Comparison of ENCODE assay signal across 26 cellular contexts in the genomic region with DNA sequence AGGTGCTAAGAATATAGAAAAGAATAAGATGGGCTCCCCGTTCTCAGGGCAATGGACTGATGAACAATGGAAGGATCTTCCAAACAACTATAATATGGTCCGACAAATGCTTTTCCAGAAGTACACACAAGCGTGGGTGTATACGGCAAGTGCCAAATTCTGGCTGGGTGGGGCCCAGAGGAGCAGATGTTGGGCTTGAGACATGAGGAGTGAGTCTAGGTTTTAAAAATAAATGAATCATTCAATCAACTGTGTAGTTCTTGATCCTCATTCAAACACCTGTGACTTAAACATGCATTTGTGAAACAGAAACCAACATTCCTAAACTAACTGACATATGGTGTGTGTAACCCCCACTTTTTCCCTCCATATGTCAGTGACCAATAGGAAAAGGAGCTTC. TPM values are rescaled to one million over a fixed set of nuclear protein-coding genes. Genes with fewer than 3 reads are reported as not detected.
DNase-seq lines count a peak whose midpoint lies in the region; ATAC-seq and TF ChIP-seq lines count a peak whose summit lies in the region.
"Had no signal": no experiment of that assay in that cellular context is flagged by ENCODE, and none has a peak within 500 bp of the region (broad histone marks: within the 10 kb centered on the region; RNA-seq: fewer than 3 reads in every experiment).

No MANE protein-coding gene starts in this region.

- H3K4me3 ChIP-seq in right atrium auricular region (no peak overlapping the region), heart right ventricle (no peak overlapping the region)
- H3K4me3 ChIP-seq in CD8-positive, alpha-beta T cell (ENCODE audit: low read depth, low read length) = no peak overlapping the region
- H3K4me3 ChIP-seq: body of pancreas, colonic mucosa, esophagus squamous epithelium, pancreas had no signal

- H3K9me3 Mint-ChIP-seq in CD8-positive, alpha-beta T cell = no peaks in the 10 kb centered on the region
- no peaks in the 10 kb centered on the region for H3K9me3 Mint-ChIP-seq in activated T-helper 1 cell treated with anti-CD3 and anti-CD28 coated beads, Interleukin-12 subunit alpha, Interleukin-12 subunit beta, Interleukin-2, Interleukin-4 antibody, amounts not matched to agents 30 ng/mL and 10 ng/mL and 1 ng/mL, durations not matched to agents 14 hours and 24 hours and 36 hours
- H3K9me3 Mint-ChIP-seq: activated CD4-positive, alpha-beta memory T cell treated with anti-CD3 and anti-CD28 coated beads for 36 hours; activated naive CD8-positive, alpha-beta T cell treated with anti-CD3 and anti-CD28 coated beads, Interleukin-2, amount 50 U/mL, for 24 hours had no signal

- ATAC-seq in Right ventricle myocardium inferior (peak; percentile 73), heart right ventricle (peak in 7 of 8 donors; percentile 50 to 77 (median 67))
- no peak for ATAC-seq in CD8-positive, alpha-beta T cell
- ATAC-seq: activated naive CD8-positive, alpha-beta T cell treated with anti-CD3 and anti-CD28 coated beads, Interleukin-2, amount 50 U/mL, for 24 hours; HCT116; naive thymus-derived CD4-positive, alpha-beta T cell; pancreas; sciatic nerve had no signal

- H3K4me1 ChIP-seq in right atrium auricular region (peaks cover 0 to under 1% of the 10 kb centered on the region in 2 donors), heart right ventricle (peaks cover 0 to 33% (median 21%) of the 10 kb centered on the region in 9 donors)
- H3K4me1 ChIP-seq in CD8-positive, alpha-beta T cell (ENCODE audit: insufficient read depth, low read length) = no peaks in the 10 kb centered on the region
- H3K4me1 ChIP-seq: body of pancreas, colonic mucosa, pancreas had no signal

- H3K27ac Mint-ChIP-seq in CD8-positive, alpha-beta T cell = no peak overlapping the region
- no peak overlapping the region for H3K27ac Mint-ChIP-seq in activated T-helper 1 cell treated with anti-CD3 and anti-CD28 coated beads, Interleukin-12 subunit alpha, Interleukin-12 subunit beta, Interleukin-2, Interleukin-4 antibody, amounts not matched to agents 30 ng/mL and 10 ng/mL and 1 ng/mL, durations not matched to agents 14 hours and 24 hours and 36 hours
- H3K27ac Mint-ChIP-seq: activated CD4-positive, alpha-beta memory T cell treated with anti-CD3 and anti-CD28 coated beads for 36 hours; activated naive CD8-positive, alpha-beta T cell treated with anti-CD3 and anti-CD28 coated beads, Interleukin-2, amount 50 U/mL, for 24 hours had no signal

- no peaks in the 10 kb centered on the region for H3K4me1 Mint-ChIP-seq in CD8-positive, alpha-beta T cell (ENCODE audit: low read depth)
- H3K4me1 Mint-ChIP-seq in activated T-helper 1 cell treated with anti-CD3 and anti-CD28 coated beads, Interleukin-12 subunit alpha, Interleukin-12 subunit beta, Interleukin-2, Interleukin-4 antibody, amounts not matched to agents 30 ng/mL and 10 ng/mL and 1 ng/mL, durations not matched to agents 14 hours and 24 hours and 36 hours (ENCODE audit: low read depth) = no peaks in the 10 kb centered on the region
- H3K4me1 Mint-ChIP-seq: activated naive CD8-positive, alpha-beta T cell treated with anti-CD3 and anti-CD28 coated beads, Interleukin-2, amount 50 U/mL, for 24 hours had no signal

- POLR2A ChIA-PET in CD8-positive, alpha-beta T cell (lab: Charles Lee) = no interaction called here

- intact Hi-C loops in Right ventricle myocardium inferior (cut with DNase I) = no loop called here
- intact Hi-C loops in heart right ventricle (cut with DNase I) = loop anchor here in 1 of 10 donors (10.0 kb wide), 1 partner anchor 58 kb away; no protein-coding TSS in a partner anchor
- intact Hi-C loops in CD8-positive, alpha-beta T cell (cut with DNase I, micrococcal nuclease) = no loop called here
- intact Hi-C loops in activated T-helper 1 cell treated with anti-CD3 and anti-CD28 coated beads, Interleukin-12 subunit alpha, Interleukin-12 subunit beta, Interleukin-2, Interleukin-4 antibody, amounts not matched to agents 30 ng/mL and 10 ng/mL and 1 ng/mL, durations not matched to agents 14 hours and 24 hours and 36 hours (cut with micrococcal nuclease) = no loop called here

- no peak overlapping the region for H3K4me3 Mint-ChIP-seq in CD8-positive, alpha-beta T cell
- H3K4me3 Mint-ChIP-seq in activated T-helper 1 cell treated with anti-CD3 and anti-CD28 coated beads, Interleukin-12 subunit alpha, Interleukin-12 subunit beta, Interleukin-2, Interleukin-4 antibody, amounts not matched to agents 30 ng/mL and 10 ng/mL and 1 ng/mL, durations not matched to agents 14 hours and 24 hours and 36 hours = no peak overlapping the region
- H3K4me3 Mint-ChIP-seq: activated CD4-positive, alpha-beta memory T cell treated with anti-CD3 and anti-CD28 coated beads for 36 hours; activated naive CD8-positive, alpha-beta T cell treated with anti-CD3 and anti-CD28 coated beads, Interleukin-2, amount 50 U/mL, for 24 hours had no signal

- CTCF ChIA-PET in CD8-positive, alpha-beta T cell (lab: Charles Lee) = interaction anchor here (1.2 to 2.4 kb wide), 3 partner anchors 10 to 27 kb away, joined by 3 to 8 read pairs (median 4); no protein-coding TSS in a partner anchor

- H3K27ac ChIP-seq in right atrium auricular region (no peak overlapping the region), heart right ventricle (peak overlapping the region in 5 of 10 donors; percentile 17 to 67 (median 39))
- H3K27ac ChIP-seq in CD8-positive, alpha-beta T cell (ENCODE audit: low read depth, low read length) = no peak overlapping the region
- H3K27ac ChIP-seq: body of pancreas, C4-2B, colonic mucosa, esophagus squamous epithelium, pancreas had no signal

- H3K27me3 ChIP-seq in right atrium auricular region (no peaks in the 10 kb centered on the region), heart right ventricle (no peaks in the 10 kb centered on the region)
- no peaks in the 10 kb centered on the region for H3K27me3 ChIP-seq in CD8-positive, alpha-beta T cell (ENCODE audit: insufficient read depth, low read length)
- H3K27me3 ChIP-seq: body of pancreas, colonic mucosa, esophagus squamous epithelium, pancreas had no signal

- no peak for DNase-seq in Right ventricle myocardium inferior (ENCODE audit: missing footprints)
- no peak for DNase-seq in right atrium auricular region (ENCODE audit: low spot score)
- DNase-seq in NCI-H524 treated with DMSO at 0.1 percent for 48 hours (lab: John Stamatoyannopoulos, UW) = peak; percentile 65
- DNase-seq in heart right ventricle = peak in 1 of 2 donors; percentile 18
- no peak for DNase-seq in NCI-H345 treated with DMSO at 0.1 percent for 48 hours (lab: John Stamatoyannopoulos, UW; ENCODE audit: unreplicated experiment)
- no peak for DNase-seq in CD8-positive, alpha-beta T cell
- no peak for DNase-seq in activated naive CD4-positive, alpha-beta T cell treated with anti-CD3 and anti-CD28 coated beads, Interleukin-2, amount 50 U/mL, for 16 hours
- no peak for DNase-seq in activated T-helper 1 cell treated with anti-CD3 and anti-CD28 coated beads, Interleukin-12 subunit alpha, Interleukin-12 subunit beta, Interleukin-2, Interleukin-4 antibody, amounts not matched to agents 30 ng/mL and 10 ng/mL and 1 ng/mL, durations not matched to agents 14 hours and 24 hours and 36 hours (ENCODE audit: low spot score)
- DNase-seq: activated CD4-positive, alpha-beta memory T cell treated with anti-CD3 and anti-CD28 coated beads for 36 hours; activated effector memory CD4-positive, alpha-beta T cell treated with Interleukin-2 at 50 U/mL for 16 hours; activated naive CD8-positive, alpha-beta T cell treated with anti-CD3 and anti-CD28 coated beads, Interleukin-2, amount 50 U/mL, for 24 hours; colonic mucosa; esophagus squamous epithelium; glutamatergic neuron; KG1; mesenchymal stem cell; naive thymus-derived CD4-positive, alpha-beta T cell; NCI-H1048; NCI-H510A treated with DMSO at 0.1 percent for 48 hours; pancreas; stimulated activated CD8-positive, alpha-beta memory T cell treated with anti-CD3 and anti-CD28 coated beads, Interleukin-4, amount 100 ng/mL, for 48 hours; trophoblast cell had no signal

- TF ChIP-seq CTCF in right atrium auricular region (IDR thresholded peaks at IDR 0.05) = no peak
- TF ChIP-seq CTCF in heart right ventricle (IDR thresholded peaks at IDR 0.05) = no peak
- no peak for TF ChIP-seq CTCF in CD8-positive, alpha-beta T cell (IDR thresholded peaks at IDR 0.05)

- 58 to 74% methylated on average over 4 of the region's 4 CpGs for WGBS in heart right ventricle, 2 donors

- H3K9me3 ChIP-seq in right atrium auricular region (no peaks in the 10 kb centered on the region), heart right ventricle (no peaks in the 10 kb centered on the region)
- no peaks in the 10 kb centered on the region for H3K9me3 ChIP-seq in CD8-positive, alpha-beta T cell (ENCODE audit: low read length)
- H3K9me3 ChIP-seq: body of pancreas, colonic mucosa, esophagus squamous epithelium, pancreas had no signal

- H3K27me3 Mint-ChIP-seq in CD8-positive, alpha-beta T cell (ENCODE audit: low read depth) = peaks cover 12% of the 10 kb centered on the region
- H3K27me3 Mint-ChIP-seq in activated T-helper 1 cell treated with anti-CD3 and anti-CD28 coated beads, Interleukin-12 subunit alpha, Interleukin-12 subunit beta, Interleukin-2, Interleukin-4 antibody, amounts not matched to agents 30 ng/mL and 10 ng/mL and 1 ng/mL, durations not matched to agents 14 hours and 24 hours and 36 hours (ENCODE audit: insufficient read depth) = no peaks in the 10 kb centered on the region

- H3K36me3 ChIP-seq in right atrium auricular region (no peaks in the 10 kb centered on the region), heart right ventricle (no peaks in the 10 kb centered on the region)
- H3K36me3 ChIP-seq in CD8-positive, alpha-beta T cell (ENCODE audit: insufficient read depth, low read length) = no peaks in the 10 kb centered on the region
- H3K36me3 ChIP-seq: colonic mucosa, esophagus squamous epithelium, pancreas had no signal

- H3K36me3 Mint-ChIP-seq in CD8-positive, alpha-beta T cell = no peaks in the 10 kb centered on the region
- H3K36me3 Mint-ChIP-seq in activated T-helper 1 cell treated with anti-CD3 and anti-CD28 coated beads, Interleukin-12 subunit alpha, Interleukin-12 subunit beta, Interleukin-2, Interleukin-4 antibody, amounts not matched to agents 30 ng/mL and 10 ng/mL and 1 ng/mL, durations not matched to agents 14 hours and 24 hours and 36 hours (ENCODE audit: low read depth) = no peaks in the 10 kb centered on the region
- H3K36me3 Mint-ChIP-seq: activated CD4-positive, alpha-beta memory T cell treated with anti-CD3 and anti-CD28 coated beads for 36 hours had no signal

RNA-seq across cellular contexts. Expression of a gene that starts 47.9 kb away (rescaled TPM):
- total RNA-seq in Right ventricle myocardium inferior (25.8 TPM), right atrium auricular region (10 to 100 TPM; 34.3 to 72.4 TPM), heart right ventricle (10 to 100 TPM; 23.2 to 44.3 (median 34.1) TPM)
- polyA plus RNA-seq in heart right ventricle = 1 to 10 TPM; 2.7 to 8.5 TPM
- 10 to 100 TPM; 16.6 to 20.2 TPM for total RNA-seq in CD8-positive, alpha-beta T cell
- total RNA-seq in activated T-helper 1 cell treated with anti-CD3 and anti-CD28 coated beads, Interleukin-12 subunit alpha, Interleukin-12 subunit beta, Interleukin-2, Interleukin-4 antibody, amounts not matched to agents 30 ng/mL and 10 ng/mL and 1 ng/mL, durations not matched to agents 14 hours and 24 hours and 36 hours = 24.3 and 29.9 TPM in 2 replicates

RNA-seq across cellular contexts. Expression of a gene that starts 47.9 kb away (rescaled TPM):
- total RNA-seq in Right ventricle myocardium inferior (34.9 TPM), right atrium auricular region (10 to 100 TPM; 11.1 to 18.5 TPM), heart right ventricle (10 to 100 TPM; 25.5 to 47.5 (median 36.5) TPM)
- polyA plus RNA-seq in heart right ventricle = 10 to 100 TPM in 1 of 2 donors, 1 to 10 TPM in 1; 7.8 to 13.0 TPM
- 10 to 100 TPM; 24.9 to 26.6 TPM for total RNA-seq in CD8-positive, alpha-beta T cell
- 28.3 and 28.7 TPM in 2 replicates for total RNA-seq in activated T-helper 1 cell treated with anti-CD3 and anti-CD28 coated beads, Interleukin-12 subunit alpha, Interleukin-12 subunit beta, Interleukin-2, Interleukin-4 antibody, amounts not matched to agents 30 ng/mL and 10 ng/mL and 1 ng/mL, durations not matched to agents 14 hours and 24 hours and 36 hours
